29 cellular contexts compared by ENCODE assay signal in the genomic region with DNA sequence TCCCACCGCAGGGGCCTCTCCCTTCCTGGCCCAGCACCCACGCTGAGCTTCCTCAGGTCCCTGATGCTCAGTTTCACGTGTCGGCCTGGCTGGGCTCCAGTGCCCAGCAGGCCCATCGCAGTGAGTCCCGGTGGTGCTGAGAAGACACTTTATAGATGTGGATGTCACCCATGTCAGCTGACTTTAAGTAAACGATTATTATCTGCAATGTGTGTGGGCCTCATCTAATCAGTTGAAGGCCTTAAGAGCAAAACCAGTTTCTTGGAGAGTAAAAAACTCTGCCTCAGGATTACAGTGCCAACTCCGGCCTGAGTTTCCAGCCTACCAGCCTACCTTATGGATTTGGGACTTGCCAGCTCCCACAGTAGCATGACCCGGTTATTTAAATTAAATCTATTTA. TPM values are rescaled to one million over a fixed set of nuclear protein-coding genes. Genes with fewer than 3 reads are reported as not detected.
DNase-seq lines count a peak whose midpoint lies in the region; ATAC-seq, FAIRE-seq and TF ChIP-seq lines count a peak whose summit lies in the region.
"Had no signal": no experiment of that assay in that cellular context is flagged by ENCODE, and none has a peak within 500 bp of the region (broad histone marks: within the 10 kb centered on the region; RNA-seq: fewer than 3 reads in every experiment).

No MANE protein-coding gene starts in this region.

- no peak for FAIRE-seq in K562 (lab: Jason Lieb, UNC)
- FAIRE-seq: A204.1, GM12878, GM12892, GM18507 had no signal

- H3K4me3 ChIP-seq in HEK293 (ENCODE audit: low read depth, low read length) = no peak overlapping the region
- H3K4me3 ChIP-seq in K562 = no peak overlapping the region
- H3K4me3 ChIP-seq in ascending aorta = no peak overlapping the region
- H3K4me3 ChIP-seq: BLaER1, GM12878 had no signal

- TF ChIP-seq CTCF in HEK293 (tag by site-specific recombination; IDR thresholded peaks at IDR 0.05) (no peak), K562 (IDR thresholded peaks at IDR 0.05 in 2 of 3, conservative IDR thresholded peaks at IDR 0.05 in 1 of 3; ENCODE audit: insufficient read depth in 2 of 3, low read depth in 1 of 3, low read length in 3 of 3) (no peak), ascending aorta (IDR thresholded peaks at IDR 0.05) (no peak)

- CTCF ChIA-PET in HEK293 (lab: Yijun Ruan, JAX) = interaction anchor here (0.6 kb wide), 1 partner anchor 547 kb away, joined by 3 read pairs; no protein-coding TSS in a partner anchor
- CTCF ChIA-PET in K562 (lab: Yijun Ruan, JAX; ENCODE audit: low intra/inter-chr PET ratio) = no interaction called here

- peaks cover 4% of the 10 kb centered on the region for H3K9me3 ChIP-seq in HEK293 (ENCODE audit: control insufficient read depth, insufficient read depth, low read depth, low read length)
- H3K9me3 ChIP-seq in K562 (replicated peaks; ENCODE audit: control insufficient read depth, insufficient read depth, low read depth, low read length) = no peaks in the 10 kb centered on the region
- peaks cover 56 to 100% of the 10 kb centered on the region in 2 donors for H3K9me3 ChIP-seq in ascending aorta
- H3K9me3 ChIP-seq: BE2C had no signal

- H3K4me1 Mint-ChIP-seq in memory B cell = no peaks in the 10 kb centered on the region
- H3K4me1 Mint-ChIP-seq: CD14-positive monocyte; CD8-positive, alpha-beta memory T cell had no signal

- H3K27me3 ChIP-seq in K562 (ENCODE audit: control insufficient read depth in 2 of 2, insufficient read depth in 2 of 2, low read length in 2 of 2) (no peaks in the 10 kb centered on the region), ascending aorta (no peaks in the 10 kb centered on the region)
- H3K27me3 ChIP-seq: BE2C, BLaER1 had no signal

- TF ChIP-seq RAD21 in K562 (CRISPR knock-in tag; conservative IDR thresholded peaks at IDR 0.05 in 1 of 2, IDR thresholded peaks at IDR 0.05 in 1 of 2) = no peak

- no peaks in the 10 kb centered on the region for H3K79me2 ChIP-seq in K562 (ENCODE audit: control insufficient read depth, insufficient read depth, low read length)

- no peak for TF ChIP-seq POLR2A in K562 (conservative IDR thresholded peaks at IDR 0.05)

- TF ChIP-seq EP300 in K562 (IDR thresholded peaks at IDR 0.05; ENCODE audit: low read length) = no peak

- WGBS in K562 (ENCODE audit: insufficient coverage, low coverage, missing lambda C conversion rate) = under 1% methylated on average over 9 of the region's 9 CpGs

- no peak overlapping the region for H2AFZ ChIP-seq in K562 (ENCODE audit: low read depth, low read length)

- POLR2A ChIA-PET in HEK293 (lab: Yijun Ruan, JAX) = no interaction called here
- POLR2A ChIA-PET in K562 (lab: Yijun Ruan, JAX) = no interaction called here

- H3K9me1 ChIP-seq in K562 (ENCODE audit: control insufficient read depth, insufficient read depth, low read length) = no peaks in the 10 kb centered on the region

- ATAC-seq in K562 (no peak), memory B cell (ENCODE audit: low read depth) (no peak), HG02763 (IDR thresholded peaks at IDR 0.05; ENCODE audit: unreplicated experiment) (no peak)
- ATAC-seq: GM12878 had no signal

- H3K4me1 ChIP-seq in HEK293 (ENCODE audit: control insufficient read depth, insufficient read depth, low read length) (no peaks in the 10 kb centered on the region), K562 (replicated peaks in 1 of 2; ENCODE audit: control insufficient read depth in 2 of 2, insufficient read depth in 2 of 2, low read length in 2 of 2) (no peaks in the 10 kb centered on the region), ascending aorta (no peaks in the 10 kb centered on the region)
- H3K4me1 ChIP-seq: BE2C, BLaER1 had no signal

- peaks cover 15% of the 10 kb centered on the region for H3K9me3 Mint-ChIP-seq in memory B cell

- in situ Hi-C loops in K562 (cut with MboI) = no loop called here

- H3K36me3 ChIP-seq in HEK293 (ENCODE audit: control insufficient read depth in 2 of 2, insufficient read depth in 1 of 2, low read length in 2 of 2) = peaks cover 9 to 43% of the 10 kb centered on the region in 2 experiments
- no peaks in the 10 kb centered on the region for H3K36me3 ChIP-seq in K562 (ENCODE audit: control insufficient read depth, insufficient read depth, low read length)
- H3K36me3 ChIP-seq in ascending aorta = peaks cover 42 to 54% of the 10 kb centered on the region in 2 donors

- H4K20me1 ChIP-seq in K562 (replicated peaks; ENCODE audit: control insufficient read depth, insufficient read depth, low read length) = no peaks in the 10 kb centered on the region

- intact Hi-C loops in K562 (cut with micrococcal nuclease) = no loop called here
- intact Hi-C loops in ascending aorta (cut with DNase I) = no loop called here

- no peak overlapping the region for H3K9ac ChIP-seq in K562 (ENCODE audit: insufficient read depth in 1 of 2, low read depth in 2 of 2, low read length in 2 of 2)
- H3K9ac ChIP-seq: BLaER1 had no signal

- no peak overlapping the region for H3K4me2 ChIP-seq in K562 (ENCODE audit: insufficient read depth, low read length)
- H3K4me2 ChIP-seq: BLaER1 had no signal

- H3K4me3 Mint-ChIP-seq in memory B cell = peak overlapping the region; percentile 2
- H3K4me3 Mint-ChIP-seq: CD14-positive monocyte; CD4-positive, alpha-beta memory T cell; CD4-positive, CD25-positive, alpha-beta regulatory T cell; CD8-positive, alpha-beta memory T cell had no signal

- DNase-seq in K562 (ENCODE audit: extremely low read depth in 1 of 4, low spot score in 3 of 4) = no peak
- DNase-seq in memory B cell (ENCODE audit: low spot score in 2 of 2) = no peak
- DNase-seq in ascending aorta (ENCODE audit: low spot score in 2 of 2) = no peak
- DNase-seq: 8988T; ACHN; BE2C; C1 segment of cervical spinal cord; CD4-positive, alpha-beta memory T cell; CD4-positive, CD25-positive, alpha-beta regulatory T cell; CD8-positive, alpha-beta memory T cell; COR-L47; DMS 273 treated with DMSO at 0.1 percent for 48 hours; DMS153; DMS53; DMS79; DND-41; EL; GDM1 had no signal

- H3K27ac ChIP-seq in HEK293 (ENCODE audit: extremely low read depth, low read depth, low read length) (no peak overlapping the region), K562 (ENCODE audit: extremely low read depth, low read depth, low read length) (no peak overlapping the region), ascending aorta (no peak overlapping the region)
- H3K27ac ChIP-seq: BLaER1 had no signal

- peaks cover 36% of the 10 kb centered on the region for H3K36me3 Mint-ChIP-seq in memory B cell

- no peak overlapping the region for H3K27ac Mint-ChIP-seq in memory B cell
- H3K27ac Mint-ChIP-seq: CD14-positive monocyte; CD4-positive, CD25-positive, alpha-beta regulatory T cell; CD8-positive, alpha-beta memory T cell had no signal

- no TSS peak for BruUV-seq in K562 (replicated peaks; lab: Mats Ljungman, UMichigan)

- no peaks in the 10 kb centered on the region for H3K27me3 Mint-ChIP-seq in memory B cell
- H3K27me3 Mint-ChIP-seq: CD4-positive, alpha-beta memory T cell; CD4-positive, CD25-positive, alpha-beta regulatory T cell; CD8-positive, alpha-beta memory T cell had no signal

RNA-seq across cellular contexts. Expression of gene SMIM17, which starts 17.3 kb away (rescaled TPM):
- not detected in 2 replicates for total RNA-seq in K562 (2011; cell fraction: chromatin; rRNA removed; ENCODE audit: low replicate concordance)
- not detected in 2 replicates for total RNA-seq in K562 (2011; cell fraction: nucleolus; rRNA removed)
- not detected in 2 replicates for total RNA-seq in K562 (2011; cell fraction: nucleoplasm; rRNA removed)
- not detected in 2 replicates for total RNA-seq in K562 (2014; rRNA removed)
- total RNA-seq in K562 (2014; rRNA removed; fragmentation: Illumina TruSeq; extraction: Trizol) = not detected in 2 replicates
- total RNA-seq in K562 (2015; rRNA removed; fragmentation: Illumina TruSeq; extraction: Trizol) = not detected in 2 replicates
- total RNA-seq in K562 (2021) = not detected in 2 replicates
- not detected in 2 replicates for polyA plus RNA-seq in K562 (2011; rRNA removed)
- not detected in 2 replicates for polyA plus RNA-seq in K562 (2011; cell fraction: cytosol; rRNA removed)
- polyA plus RNA-seq in K562 (2011; cell fraction: nucleus; rRNA removed) = not detected in 2 replicates
- not detected in 2 replicates for polyA plus RNA-seq in K562 (2012)
- not detected in 2 replicates for polyA plus RNA-seq in K562 (2014; fragmentation: Illumina TruSeq; extraction: Trizol)
- polyA plus RNA-seq in K562 (2014; fragmentation: Nextera tagmentation; extraction: Ambion mirVana) = not detected
- polyA plus RNA-seq in K562 (2014; rRNA removed) = not detected in 2 replicates
- not detected in 2 replicates for polyA minus RNA-seq in K562 (2011; rRNA and poly(A)+ RNA removed)
- polyA minus RNA-seq in K562 (2011; cell fraction: cytosol; rRNA and poly(A)+ RNA removed) = not detected in 2 replicates
- not detected in 2 replicates for polyA minus RNA-seq in K562 (2011; cell fraction: nucleus; rRNA and poly(A)+ RNA removed)
- total RNA-seq in ascending aorta = not detected
- total RNA-seq: CD4-positive, alpha-beta memory T cell; CD4-positive, CD25-positive, alpha-beta regulatory T cell; CD8-positive, alpha-beta memory T cell; Daoy had no signal
- polyA plus RNA-seq: CD14-positive monocyte; CD4-positive, alpha-beta memory T cell; CD8-positive, alpha-beta memory T cell had no signal

RNA-seq across cellular contexts. Expression of gene ZNF71, which starts 30.6 kb away (rescaled TPM):
- 0.07 and 0.28 TPM in 2 replicates for total RNA-seq in K562 (2011; cell fraction: chromatin; rRNA removed; ENCODE audit: low replicate concordance)
- total RNA-seq in K562 (2011; cell fraction: nucleolus; rRNA removed) = 0.17 and 0.39 TPM in 2 replicates
- total RNA-seq in K562 (2011; cell fraction: nucleoplasm; rRNA removed) = 0.76 TPM in 1 of 2 replicates, not detected in the other
- total RNA-seq in K562 (2014; rRNA removed) = 0.05 and 0.08 TPM in 2 replicates
- total RNA-seq in K562 (2014; rRNA removed; fragmentation: Illumina TruSeq; extraction: Trizol) = 0.04 and 0.29 TPM in 2 replicates
- 0.04 and 0.07 TPM in 2 replicates for total RNA-seq in K562 (2015; rRNA removed; fragmentation: Illumina TruSeq; extraction: Trizol)
- 0.13 and 0.16 TPM in 2 replicates for total RNA-seq in K562 (2021)
- 0.06 and 0.18 TPM in 2 replicates for polyA plus RNA-seq in K562 (2011; rRNA removed)
- 0.25 and 0.29 TPM in 2 replicates for polyA plus RNA-seq in K562 (2011; cell fraction: cytosol; rRNA removed)
- polyA plus RNA-seq in K562 (2011; cell fraction: nucleus; rRNA removed) = 0.03 and 0.20 TPM in 2 replicates
- 0.10 TPM in 2 replicates for polyA plus RNA-seq in K562 (2012)
- 0.22 TPM in 1 of 2 replicates, not detected in the other for polyA plus RNA-seq in K562 (2014; fragmentation: Illumina TruSeq; extraction: Trizol)
- not detected for polyA plus RNA-seq in K562 (2014; fragmentation: Nextera tagmentation; extraction: Ambion mirVana)
- polyA plus RNA-seq in K562 (2014; rRNA removed) = 0.03 TPM in 1 of 2 replicates, not detected in the other
- polyA minus RNA-seq in K562 (2011; rRNA and poly(A)+ RNA removed) = 0.07 and 0.36 TPM in 2 replicates
- not detected in 2 replicates for polyA minus RNA-seq in K562 (2011; cell fraction: cytosol; rRNA and poly(A)+ RNA removed)
- polyA minus RNA-seq in K562 (2011; cell fraction: nucleus; rRNA and poly(A)+ RNA removed) = 0.44 TPM in 1 of 2 replicates, not detected in the other
- 30.5 TPM for total RNA-seq in ascending aorta

RNA-seq across cellular contexts. Expression of gene ZNF835, which starts 45.8 kb away (rescaled TPM):
- not detected in 2 replicates for total RNA-seq in K562 (2011; cell fraction: chromatin; rRNA removed; ENCODE audit: low replicate concordance)
- total RNA-seq in K562 (2011; cell fraction: nucleolus; rRNA removed) = 0.13 TPM in 1 of 2 replicates, not detected in the other
- total RNA-seq in K562 (2011; cell fraction: nucleoplasm; rRNA removed) = not detected in 2 replicates
- total RNA-seq in K562 (2014; rRNA removed) (not detected in 2 replicates), K562 (2014; rRNA removed; fragmentation: Illumina TruSeq; extraction: Trizol) (not detected in 2 replicates), K562 (2015; rRNA removed; fragmentation: Illumina TruSeq; extraction: Trizol) (not detected in 2 replicates), K562 (2021) (not detected in 2 replicates), ascending aorta (4.0 TPM)
- polyA plus RNA-seq in K562 (2011; rRNA removed) (not detected in 2 replicates), K562 (2014; fragmentation: Illumina TruSeq; extraction: Trizol) (not detected in 2 replicates), K562 (2014; fragmentation: Nextera tagmentation; extraction: Ambion mirVana) (not detected), K562 (2014; rRNA removed) (not detected in 2 replicates)
- polyA plus RNA-seq in K562 (2011; cell fraction: cytosol; rRNA removed) = 0.12 TPM in 1 of 2 replicates, not detected in the other
- not detected in 2 replicates for polyA plus RNA-seq in K562 (2011; cell fraction: nucleus; rRNA removed)
- polyA plus RNA-seq in K562 (2012) = not detected in 2 replicates
- polyA minus RNA-seq in K562 (2011; rRNA and poly(A)+ RNA removed) = 0.07 TPM in 1 of 2 replicates, not detected in the other
- not detected in 2 replicates for polyA minus RNA-seq in K562 (2011; cell fraction: cytosol; rRNA and poly(A)+ RNA removed)
- polyA minus RNA-seq in K562 (2011; cell fraction: nucleus; rRNA and poly(A)+ RNA removed) = not detected in 2 replicates
- total RNA-seq: G401, GM12878 had no signal
- polyA plus RNA-seq: AG04450, CD14-positive monocyte, GM12878 had no signal

RNA-seq across cellular contexts. Expression of gene ZNF470, which starts 58.4 kb away (rescaled TPM):
- not detected in 2 replicates for total RNA-seq in K562 (2011; cell fraction: chromatin; rRNA removed; ENCODE audit: low replicate concordance)
- not detected in 2 replicates for total RNA-seq in K562 (2011; cell fraction: nucleolus; rRNA removed)
- 0.15 TPM in 1 of 2 replicates, not detected in the other for total RNA-seq in K562 (2011; cell fraction: nucleoplasm; rRNA removed)
- not detected in 2 replicates for total RNA-seq in K562 (2014; rRNA removed)
- total RNA-seq in K562 (2014; rRNA removed; fragmentation: Illumina TruSeq; extraction: Trizol) = not detected in 2 replicates
- total RNA-seq in K562 (2015; rRNA removed; fragmentation: Illumina TruSeq; extraction: Trizol) = not detected in 2 replicates
- total RNA-seq in K562 (2021) = not detected in 2 replicates
- polyA plus RNA-seq in K562 (2011; rRNA removed) = 0.03 TPM in 1 of 2 replicates, not detected in the other
- not detected in 2 replicates for polyA plus RNA-seq in K562 (2011; cell fraction: cytosol; rRNA removed)
- polyA plus RNA-seq in K562 (2011; cell fraction: nucleus; rRNA removed) = not detected in 2 replicates
- 0.04 TPM in 1 of 2 replicates, not detected in the other for polyA plus RNA-seq in K562 (2012)
- 0.03 TPM in 1 of 2 replicates, not detected in the other for polyA plus RNA-seq in K562 (2014; fragmentation: Illumina TruSeq; extraction: Trizol)
- polyA plus RNA-seq in K562 (2014; fragmentation: Nextera tagmentation; extraction: Ambion mirVana) = not detected
- not detected in 2 replicates for polyA plus RNA-seq in K562 (2014; rRNA removed)
- polyA minus RNA-seq in K562 (2011; rRNA and poly(A)+ RNA removed) = not detected in 2 replicates
- polyA minus RNA-seq in K562 (2011; cell fraction: cytosol; rRNA and poly(A)+ RNA removed) = not detected in 2 replicates
- polyA minus RNA-seq in K562 (2011; cell fraction: nucleus; rRNA and poly(A)+ RNA removed) = not detected in 2 replicates
- total RNA-seq in ascending aorta = 0.21 TPM

Comparison
In these comparisons a context has a peak if more than half of its experiments do, and no peak if none do; other contexts are left out.
1. RNA of gene ZNF71, which starts 30.6 kb away (total RNA-seq): 30.5 TPM in ascending aorta (single experiment); 0.04 to 0.76 TPM in K562; every median in the first group is over 10 times any median in the second.